Comparison of ENCODE assay signal across 16 cellular contexts in genomic region chr1:180243517-180244221, GRCh38. TPM values are rescaled to one million over a fixed set of nuclear protein-coding genes. Genes with fewer than 3 reads are reported as not detected.
"Had no signal": no experiment of that assay in that cellular context is flagged by ENCODE, and none has a peak within 500 bp of the region (broad histone marks: within the 10 kb centered on the region; RNA-seq: fewer than 3 reads in every experiment).

No MANE protein-coding gene starts in this region.

- DNase-seq: activated CD4-positive, alpha-beta T cell treated with anti-CD3 and anti-CD28 coated beads, Interleukin-2, amount 50 U/mL, for 1 hour; activated CD4-positive, CD25-positive, alpha-beta regulatory T cell; activated T-cell treated with anti-CD3 and anti-CD28 coated beads for 4 hours; amygdala; effector memory CD8-positive, alpha-beta T cell; kidney glomerular epithelial cell; retina; small intestine had no signal

- FAIRE-seq: small intestine had no signal

- H3K27ac Mint-ChIP-seq: activated naive CD8-positive, alpha-beta T cell; brain; effector memory CD8-positive, alpha-beta T cell; mesothelial cell of epicardium had no signal

- H2AFZ ChIP-seq: hepatocyte had no signal

- H3K4me3 ChIP-seq: hepatocyte had no signal

- H3K79me2 ChIP-seq: hepatocyte had no signal

- H3K9me3 Mint-ChIP-seq: central memory CD8-positive, alpha-beta T cell; effector memory CD8-positive, alpha-beta T cell; mesothelial cell of epicardium had no signal

- ATAC-seq: effector memory CD8-positive, alpha-beta T cell had no signal

- H3K36me3 Mint-ChIP-seq: activated naive CD8-positive, alpha-beta T cell; brain; mesothelial cell of epicardium had no signal

- H3K4me2 ChIP-seq: hepatocyte had no signal

- H3K27ac ChIP-seq: epithelial cell of prostate, hepatocyte had no signal

RNA-seq across cellular contexts. Expression of gene LHX4, which starts 13.6 kb away (rescaled TPM):
- total RNA-seq: activated CD8-positive, alpha-beta memory T cell treated with anti-CD3 and anti-CD28 coated beads for 36 hours; urinary bladder had no signal
